14 cellular contexts compared by ENCODE assay signal in genomic region chr1:81703736-81704463, GRCh38.
A peak's percentile ranks its signal among the peaks of the same experiment; 100 is the strongest.
DNase-seq lines count a peak whose midpoint lies in the region; ATAC-seq, FAIRE-seq and TF ChIP-seq lines count a peak whose summit lies in the region.
"Had no signal": no experiment of that assay in that cellular context is flagged by ENCODE, and none has a peak within 500 bp of the region (broad histone marks: within the 10 kb centered on the region; RNA-seq: fewer than 3 reads in every experiment).

No MANE protein-coding gene starts in this region.

- H3K9ac ChIP-seq in SK-N-SH (peak overlapping the region; percentile 82), HepG2 (ENCODE audit: insufficient read depth, low read depth, low read length) (no peak overlapping the region)

- FAIRE-seq in HepG2 (lab: Jason Lieb, UNC) = no peak
- FAIRE-seq: A204.1 had no signal

- H3K9me2 ChIP-seq in SK-N-SH = no peaks in the 10 kb centered on the region

- WGBS in SK-N-SH (ENCODE audit: low lambda C conversion rate) = 81% methylated on average over 5 of the region's 5 CpGs
- 57% methylated on average over 5 of the region's 5 CpGs for WGBS in HepG2 (ENCODE audit: low lambda C conversion rate)

- peak overlapping the region in 1 of 2 experiments; percentile 47; a peak in 2 of 4 replicates for H3K4me3 ChIP-seq in SK-N-SH (ENCODE audit: low read depth in 2 of 2, low read length in 1 of 2)
- H3K4me3 ChIP-seq in choroid plexus epithelial cell (ENCODE audit: low read depth, low read length) = no peak overlapping the region
- no peak overlapping the region for H3K4me3 ChIP-seq in HepG2 (replicated peaks in 1 of 3; ENCODE audit: insufficient read depth in 1 of 3, low read depth in 2 of 3, low read length in 3 of 3)
- H3K4me3 ChIP-seq: body of pancreas had no signal

- H2AFZ ChIP-seq in SK-N-SH (ENCODE audit: low read depth) (peak overlapping the region; percentile 63), HepG2 (ENCODE audit: low read length) (no peak overlapping the region)

- H3K4me3 Mint-ChIP-seq in stimulated activated naive CD8-positive, alpha-beta T cell treated with anti-CD3 and anti-CD28 coated beads, Interleukin-15, amount 100 ng/mL, for 72 hours = no peak overlapping the region
- H3K4me3 Mint-ChIP-seq: activated CD4-positive, alpha-beta memory T cell treated with anti-CD3 and anti-CD28 coated beads for 36 hours had no signal

- no peak for TF ChIP-seq POLR2A in HepG2 (IDR thresholded peaks at IDR 0.05; ENCODE audit: insufficient read depth in 1 of 2, low read depth in 2 of 2, low read length in 2 of 2)

- intact Hi-C loops in HepG2 (cut with micrococcal nuclease; ENCODE audit: unreplicated experiment) = no loop called here

- CTCF ChIA-PET in SK-N-SH (lab: Yijun Ruan, JAX) = no interaction called here
- CTCF ChIA-PET in HepG2 (lab: Yijun Ruan, JAX; ENCODE audit: low intra/inter-chr PET ratio, low total read pairs) = no interaction called here

- H3K27me3 Mint-ChIP-seq in stimulated activated naive CD8-positive, alpha-beta T cell treated with anti-CD3 and anti-CD28 coated beads, Interleukin-15, amount 100 ng/mL, for 72 hours = no peaks in the 10 kb centered on the region
- H3K27me3 Mint-ChIP-seq: activated CD4-positive, alpha-beta memory T cell treated with anti-CD3 and anti-CD28 coated beads for 36 hours had no signal

- in situ Hi-C loops in HepG2 (cut with HindIII; ENCODE audit: extremely low pct_ligation_motif_present, low pct_unique_long_range_greater_than_20kb) = no loop called here

- H3K36me3 ChIP-seq in SK-N-SH (replicated peaks in 1 of 2; ENCODE audit: control insufficient read depth in 1 of 2, insufficient read depth in 2 of 2, low read length in 1 of 2) (no peaks in the 10 kb centered on the region), HepG2 (replicated peaks in 1 of 2; ENCODE audit: control insufficient read depth in 1 of 2, insufficient read depth in 2 of 2, low read length in 2 of 2) (no peaks in the 10 kb centered on the region)

- TF ChIP-seq EP300 in SK-N-SH (IDR thresholded peaks at IDR 0.05; ENCODE audit: borderline replicate concordance in 1 of 2, low read depth in 1 of 2, low read length in 1 of 2) (no peak), HepG2 (IDR thresholded peaks at IDR 0.05; ENCODE audit: low read depth in 2 of 2, low read length in 2 of 2) (no peak), HepG2 (CRISPR knock-in tag; IDR thresholded peaks at IDR 0.05; ENCODE audit: borderline replicate concordance) (no peak)

- peaks cover 5 to 25% of the 10 kb centered on the region in 2 donors for H3K9me3 Mint-ChIP-seq in stimulated activated naive CD8-positive, alpha-beta T cell treated with anti-CD3 and anti-CD28 coated beads, Interleukin-15, amount 100 ng/mL, for 72 hours
- H3K9me3 Mint-ChIP-seq: activated CD4-positive, alpha-beta memory T cell treated with anti-CD3 and anti-CD28 coated beads for 36 hours had no signal

- H3K4me2 ChIP-seq in SK-N-SH = peak overlapping the region; percentile 66
- H3K4me2 ChIP-seq in HepG2 (ENCODE audit: low read depth, low read length) = no peak overlapping the region

- H3F3A ChIP-seq in SK-N-SH (replicated peaks; ENCODE audit: insufficient read depth) = peaks cover 47% of the 10 kb centered on the region

- ATAC-seq in SK-N-SH treated with all-trans-retinoic acid at 6 μM for 48 hours (no peak), HepG2 (peak; percentile 41; the same call in 1 of the 3 replicates), left lobe of liver (no peak)
- no peak for ATAC-seq in stimulated activated naive CD8-positive, alpha-beta T cell treated with anti-CD3 and anti-CD28 coated beads, Interleukin-15, amount 100 ng/mL, for 72 hours

- H3K79me2 ChIP-seq in SK-N-SH (ENCODE audit: insufficient read depth) (no peaks in the 10 kb centered on the region), HepG2 (ENCODE audit: insufficient read depth, low read length) (no peaks in the 10 kb centered on the region)

- H4K20me1 ChIP-seq in SK-N-SH (ENCODE audit: insufficient read depth) = no peaks in the 10 kb centered on the region
- no peaks in the 10 kb centered on the region for H4K20me1 ChIP-seq in HepG2 (ENCODE audit: insufficient read depth, low read length)

- H3K27ac ChIP-seq in SK-N-SH (ENCODE audit: low read depth in 2 of 2, low read length in 1 of 2) = peak overlapping the region; percentile 67 to 99
- no peak overlapping the region for H3K27ac ChIP-seq in HepG2 (ENCODE audit: extremely low read length, insufficient read depth, low read length)
- H3K27ac ChIP-seq: body of pancreas had no signal

- H3K9me3 ChIP-seq in SK-N-SH (no peaks in the 10 kb centered on the region), HepG2 (ENCODE audit: low read length) (peaks cover 24% of the 10 kb centered on the region)
- H3K9me3 ChIP-seq: body of pancreas had no signal

- H3K27ac Mint-ChIP-seq in stimulated activated naive CD8-positive, alpha-beta T cell treated with anti-CD3 and anti-CD28 coated beads, Interleukin-15, amount 100 ng/mL, for 72 hours = no peak overlapping the region
- H3K27ac Mint-ChIP-seq: activated CD4-positive, alpha-beta memory T cell treated with anti-CD3 and anti-CD28 coated beads for 36 hours had no signal

- TF ChIP-seq RAD21 in SK-N-SH (IDR thresholded peaks at IDR 0.05; ENCODE audit: low read length) (no peak), HepG2 (CRISPR knock-in tag; IDR thresholded peaks at IDR 0.05) (no peak)

- TF ChIP-seq CTCF in SK-N-SH (IDR thresholded peaks at IDR 0.05) (no peak), choroid plexus epithelial cell (conservative IDR thresholded peaks at IDR 0.05; ENCODE audit: low read depth, low read length) (no peak), HepG2 (CRISPR knock-in tag; IDR thresholded peaks at IDR 0.05) (no peak)

- H3K27me3 ChIP-seq in SK-N-SH (ENCODE audit: insufficient read depth) (no peaks in the 10 kb centered on the region), HepG2 (ENCODE audit: control insufficient read depth in 1 of 2, insufficient read depth in 2 of 2, low read length in 2 of 2) (no peaks in the 10 kb centered on the region)
- H3K27me3 ChIP-seq: body of pancreas had no signal

- H3K4me1 Mint-ChIP-seq in stimulated activated naive CD8-positive, alpha-beta T cell treated with anti-CD3 and anti-CD28 coated beads, Interleukin-15, amount 100 ng/mL, for 72 hours = no peaks in the 10 kb centered on the region

- peaks cover 15 to 34% of the 10 kb centered on the region in 2 experiments for H3K4me1 ChIP-seq in SK-N-SH (ENCODE audit: control insufficient read depth in 1 of 2, insufficient read depth in 2 of 2, low read depth in 1 of 2, low read length in 1 of 2)
- peaks cover 14% of the 10 kb centered on the region for H3K4me1 ChIP-seq in HepG2 (ENCODE audit: insufficient read depth, low read length)

- POLR2A ChIA-PET in SK-N-SH (lab: Yijun Ruan, JAX) = no interaction called here
- POLR2A ChIA-PET in HepG2 (lab: Yijun Ruan, JAX) = no interaction called here

- BruUV-seq in HepG2 (replicated peaks; lab: Mats Ljungman, UMichigan) = no TSS peak

- no peak for DNase-seq in SK-N-SH
- peak; percentile 70 for DNase-seq in choroid plexus epithelial cell (ENCODE audit: low read depth)
- no peak for DNase-seq in HepG2 (ENCODE audit: low spot score)
- no peak for DNase-seq in stimulated activated naive CD8-positive, alpha-beta T cell treated with anti-CD3 and anti-CD28 coated beads, Interleukin-15, amount 100 ng/mL, for 72 hours
- no peak for DNase-seq in left lobe of liver (ENCODE audit: low spot score)
- no peak for DNase-seq in activated CD4-positive, alpha-beta T cell treated with anti-CD3 and anti-CD28 coated beads, Interleukin-2, amount 50 U/mL, for 1 hour
- no peak for DNase-seq in NCI-H146 treated with DMSO at 0.1 percent for 48 hours (lab: John Stamatoyannopoulos, UW; ENCODE audit: unreplicated experiment)
- DNase-seq: activated CD4-positive, alpha-beta memory T cell treated with anti-CD3 and anti-CD28 coated beads for 36 hours; activated effector memory CD4-positive, alpha-beta T cell treated with Interleukin-2 at 50 U/mL for 16 hours; body of pancreas; effector CD8-positive, alpha-beta T cell; NCI-H1048 had no signal

TF ChIP-seq in SK-N-SH, 30 proteins besides CTCF, POLR2A, EP300 and RAD21 (continues in another document):
- TF ChIP-seq FOXJ3 (CRISPR knock-in tag; IDR thresholded peaks at IDR 0.05) = no peak
- no peak for TF ChIP-seq SIN3A (IDR thresholded peaks at IDR 0.05; ENCODE audit: borderline replicate concordance, low read depth, low read length)
- no peak for TF ChIP-seq TAF1 (IDR thresholded peaks at IDR 0.05; ENCODE audit: borderline replicate concordance, low read depth, low read length)
- TF ChIP-seq, protein P1, sequence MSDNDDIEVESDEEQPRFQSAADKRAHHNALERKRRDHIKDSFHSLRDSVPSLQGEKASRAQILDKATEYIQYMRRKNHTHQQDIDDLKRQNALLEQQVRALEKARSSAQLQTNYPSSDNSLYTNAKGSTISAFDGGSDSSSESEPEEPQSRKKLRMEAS (IDR thresholded peaks at IDR 0.05; ENCODE audit: low read depth) = no peak

TF ChIP-seq in SK-N-SH treated with all-trans-retinoic acid at 6 μM for 48 hours, 23 proteins besides CTCF, POLR2A, EP300 and RAD21 (continues in another document):
- no peak for TF ChIP-seq ZFP3 (CRISPR knock-in tag; IDR thresholded peaks at IDR 0.05)
- TF ChIP-seq ZNF565 (CRISPR knock-in tag; conservative IDR thresholded peaks at IDR 0.05; ENCODE audit: low read depth) = no peak
- TF ChIP-seq GLIS3 (CRISPR knock-in tag; IDR thresholded peaks at IDR 0.05) = no peak

TF ChIP-seq in HepG2, 621 proteins besides CTCF, POLR2A, EP300 and RAD21:
- TF ChIP-seq FOSL2 (CRISPR knock-in tag; IDR thresholded peaks at IDR 0.05) (0 out of 2 replicates have a peak, but pooled peaks have one; percentile 8), EZH2 (conservative IDR thresholded peaks at IDR 0.05; ENCODE audit: low read depth, low read length) (no peak), CEBPB (IDR thresholded peaks at IDR 0.05; ENCODE audit: borderline replicate concordance, low read depth, low read length) (peak; percentile 4; the same call in 1 of the 2 replicates)

Comparison
In these comparisons a context has a peak if more than half of its experiments do, and no peak if none do; other contexts are left out.
1. Of the 25 proteins assayed by ChIP-seq in both HepG2 and SK-N-SH: peak only in HepG2: FOSL2; only in SK-N-SH: none; in both: none; in neither: 24.